Comparison of ENCODE assay signal across 18 cellular contexts in the genomic region with DNA sequence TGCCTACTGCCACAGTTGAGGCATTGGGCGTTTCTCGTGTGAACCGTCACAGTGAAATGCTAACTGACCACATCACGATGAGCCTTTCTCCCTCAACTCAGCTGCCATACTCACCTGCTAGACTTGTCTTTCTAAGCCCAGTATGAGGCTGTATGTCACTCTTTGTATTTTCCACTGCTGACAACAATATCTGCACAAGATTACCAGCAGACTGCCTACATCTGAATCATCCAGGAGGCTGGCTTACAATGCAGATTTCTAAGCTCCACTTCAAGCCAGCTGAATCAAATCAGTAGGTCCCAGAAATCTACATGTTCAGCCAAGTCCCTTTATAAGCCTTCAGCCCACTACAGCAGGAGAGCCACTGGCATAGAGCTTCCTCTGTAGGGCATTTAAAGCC.
DNase-seq lines count a peak whose midpoint lies in the region; ATAC-seq and TF ChIP-seq lines count a peak whose summit lies in the region.
"Had no signal": no experiment of that assay in that cellular context is flagged by ENCODE, and none has a peak within 500 bp of the region (broad histone marks: within the 10 kb centered on the region; RNA-seq: fewer than 3 reads in every experiment).

No MANE protein-coding gene starts in this region.

- no peaks in the 10 kb centered on the region for H3K36me3 Mint-ChIP-seq in natural killer cell
- no peaks in the 10 kb centered on the region for H3K36me3 Mint-ChIP-seq in natural killer cell treated with Interleukin-12 subunit alpha and Interleukin-12 subunit beta and Interleukin-15 and Interleukin-18, amount 100 ng/mL, for 72 hours
- H3K36me3 Mint-ChIP-seq: activated naive CD4-positive, alpha-beta T cell treated with anti-CD3 and anti-CD28 coated beads, Interleukin-2, amount 50 U/mL, for 72 hours; IgD-negative memory B cell; immature natural killer cell; naive B cell had no signal

- ATAC-seq in natural killer cell (peak in 2 of 3 donors; percentile 68 to 80), foreskin keratinocyte (peak; percentile 41), HG02970 (IDR thresholded peaks at IDR 0.05; ENCODE audit: low FRiP score, unreplicated experiment) (no peak), HG03139 (IDR thresholded peaks at IDR 0.05; ENCODE audit: unreplicated experiment) (no peak)
- ATAC-seq in natural killer cell treated with Interleukin-12 subunit alpha and Interleukin-12 subunit beta and Interleukin-15 and Interleukin-18, amount 100 ng/mL, for 72 hours = no peak
- ATAC-seq: gastroesophageal sphincter had no signal

- no peak overlapping the region for H3K4me3 ChIP-seq in MM.1S (ENCODE audit: low read length)
- H3K4me3 ChIP-seq: gastroesophageal sphincter, skin epidermis had no signal

- H3K9me3 ChIP-seq in MM.1S (replicated peaks; ENCODE audit: insufficient read depth, low read length) = no peaks in the 10 kb centered on the region
- H3K9me3 ChIP-seq: gastroesophageal sphincter had no signal

- H2AFZ ChIP-seq in MM.1S (ENCODE audit: low read length) = no peak overlapping the region

- H3K27ac Mint-ChIP-seq in natural killer cell = no peak overlapping the region
- no peak overlapping the region for H3K27ac Mint-ChIP-seq in natural killer cell treated with Interleukin-12 subunit alpha and Interleukin-12 subunit beta and Interleukin-15 and Interleukin-18, amount 100 ng/mL, for 72 hours
- H3K27ac Mint-ChIP-seq: activated naive CD4-positive, alpha-beta T cell treated with anti-CD3 and anti-CD28 coated beads, Interleukin-2, amount 50 U/mL, for 72 hours; dendritic cell treated with granulocyte-macrophage colony-stimulating factor and Interleukin-4, amounts not matched to agents 40 ng/mL and 50 ng/mL, for 4 days; IgD-negative memory B cell; immature natural killer cell; naive B cell; stimulated activated naive CD8-positive, alpha-beta T cell treated with anti-CD3 and anti-CD28 coated beads, Interleukin-15, amount 100 ng/mL, for 72 hours had no signal

- H3K36me3 ChIP-seq in MM.1S (replicated peaks; ENCODE audit: insufficient read depth, low read length) = no peaks in the 10 kb centered on the region
- H3K36me3 ChIP-seq: gastroesophageal sphincter had no signal

- no peaks in the 10 kb centered on the region for H3K9me2 ChIP-seq in MM.1S (replicated peaks; ENCODE audit: insufficient read depth, low read length)

- peaks cover 0 to 1% of the 10 kb centered on the region in 2 donors for H3K4me1 Mint-ChIP-seq in natural killer cell
- no peaks in the 10 kb centered on the region for H3K4me1 Mint-ChIP-seq in natural killer cell treated with Interleukin-12 subunit alpha and Interleukin-12 subunit beta and Interleukin-15 and Interleukin-18, amount 100 ng/mL, for 72 hours (ENCODE audit: low read depth in 2 of 2)
- H3K4me1 Mint-ChIP-seq: central memory CD8-positive, alpha-beta T cell; IgD-negative memory B cell; immature natural killer cell; naive B cell; stimulated activated naive CD8-positive, alpha-beta T cell treated with anti-CD3 and anti-CD28 coated beads, Interleukin-15, amount 100 ng/mL, for 72 hours had no signal

- H3K27me3 Mint-ChIP-seq in natural killer cell (ENCODE audit: low read depth in 2 of 2) = peaks cover 3 to 17% of the 10 kb centered on the region in 2 donors
- H3K27me3 Mint-ChIP-seq in natural killer cell treated with Interleukin-12 subunit alpha and Interleukin-12 subunit beta and Interleukin-15 and Interleukin-18, amount 100 ng/mL, for 72 hours = peaks cover 0 to 6% of the 10 kb centered on the region in 2 donors
- H3K27me3 Mint-ChIP-seq: dendritic cell treated with granulocyte-macrophage colony-stimulating factor and Interleukin-4, amounts not matched to agents 40 ng/mL and 50 ng/mL, for 4 days; IgD-negative memory B cell; stimulated activated naive CD8-positive, alpha-beta T cell treated with anti-CD3 and anti-CD28 coated beads, Interleukin-15, amount 100 ng/mL, for 72 hours had no signal

- H4K20me1 ChIP-seq in MM.1S (ENCODE audit: insufficient read depth, low read length) = no peaks in the 10 kb centered on the region

- DNase-seq in natural killer cell (no peak), epithelial cell of prostate (ENCODE audit: low read depth, low spot score) (peak; percentile 37), foreskin keratinocyte (peak in 1 of 2 donors; percentile 42), MM.1S (no peak), NCI-H1694 (lab: John Stamatoyannopoulos, UW) (no peak)
- no peak for DNase-seq in natural killer cell treated with Interleukin-12 subunit alpha and Interleukin-12 subunit beta and Interleukin-15 and Interleukin-18, amount 100 ng/mL, for 72 hours (ENCODE audit: low spot score)
- DNase-seq: NCI-H2029 treated with DMSO at 0.1 percent for 48 hours had no signal

- peaks cover 3% of the 10 kb centered on the region for H3K27me3 ChIP-seq in foreskin keratinocyte
- H3K27me3 ChIP-seq in MM.1S (replicated peaks; ENCODE audit: insufficient read depth, low read length) = no peaks in the 10 kb centered on the region
- H3K27me3 ChIP-seq: gastroesophageal sphincter had no signal

- H3K27ac ChIP-seq in epithelial cell of prostate (peak overlapping the region; percentile 67), foreskin keratinocyte (no peak overlapping the region), MM.1S (ENCODE audit: low read length) (no peak overlapping the region)
- H3K27ac ChIP-seq: gastroesophageal sphincter had no signal

- H3K9me3 Mint-ChIP-seq in natural killer cell = no peaks in the 10 kb centered on the region
- H3K9me3 Mint-ChIP-seq in natural killer cell treated with Interleukin-12 subunit alpha and Interleukin-12 subunit beta and Interleukin-15 and Interleukin-18, amount 100 ng/mL, for 72 hours = no peaks in the 10 kb centered on the region
- H3K9me3 Mint-ChIP-seq: activated naive CD4-positive, alpha-beta T cell treated with anti-CD3 and anti-CD28 coated beads, Interleukin-2, amount 50 U/mL, for 72 hours; central memory CD8-positive, alpha-beta T cell; dendritic cell treated with granulocyte-macrophage colony-stimulating factor and Interleukin-4, amounts not matched to agents 40 ng/mL and 50 ng/mL, for 4 days; IgD-negative memory B cell; immature natural killer cell; naive B cell; stimulated activated naive CD8-positive, alpha-beta T cell treated with anti-CD3 and anti-CD28 coated beads, Interleukin-15, amount 100 ng/mL, for 72 hours had no signal

- H3K4me1 ChIP-seq in foreskin keratinocyte = no peaks in the 10 kb centered on the region
- no peaks in the 10 kb centered on the region for H3K4me1 ChIP-seq in MM.1S (ENCODE audit: low read length)
- H3K4me1 ChIP-seq: gastroesophageal sphincter had no signal

- H3K79me2 ChIP-seq in MM.1S (ENCODE audit: low read length) = no peaks in the 10 kb centered on the region

- intact Hi-C loops in natural killer cell (cut with micrococcal nuclease) = loop anchor here (1.0 kb wide), 3 partner anchors 70 to 358 kb away; no protein-coding TSS in a partner anchor

- TF ChIP-seq CTCF in natural killer cell (IDR thresholded peaks at IDR 0.05) = no peak
- TF ChIP-seq CTCF in foreskin keratinocyte (conservative IDR thresholded peaks at IDR 0.05) = no peak
- TF ChIP-seq CTCF in MM.1S (IDR thresholded peaks at IDR 0.05; ENCODE audit: low read length) = no peak

- H3K4me2 ChIP-seq in MM.1S (ENCODE audit: low read depth, low read length) = no peak overlapping the region

- no peak overlapping the region for H3K9ac ChIP-seq in MM.1S (ENCODE audit: low read length)

- no peaks in the 10 kb centered on the region for H3F3A ChIP-seq in MM.1S (ENCODE audit: insufficient read depth, low read length)

- no peak overlapping the region for H3K4me3 Mint-ChIP-seq in natural killer cell
- H3K4me3 Mint-ChIP-seq in natural killer cell treated with Interleukin-12 subunit alpha and Interleukin-12 subunit beta and Interleukin-15 and Interleukin-18, amount 100 ng/mL, for 72 hours = no peak overlapping the region
- H3K4me3 Mint-ChIP-seq: central memory CD8-positive, alpha-beta T cell; dendritic cell treated with granulocyte-macrophage colony-stimulating factor and Interleukin-4, amounts not matched to agents 40 ng/mL and 50 ng/mL, for 4 days; IgD-negative memory B cell; immature natural killer cell; naive B cell; stimulated activated naive CD8-positive, alpha-beta T cell treated with anti-CD3 and anti-CD28 coated beads, Interleukin-15, amount 100 ng/mL, for 72 hours had no signal

Comparison
In these comparisons a context has a peak if more than half of its experiments do, and no peak if none do; other contexts are left out.
1. ATAC-seq: peak in natural killer cell (2 of 3) and foreskin keratinocyte (single experiment); none in natural killer cell treated with Interleukin-12 subunit alpha and Interleukin-12 subunit beta and Interleukin-15 and Interleukin-18, amount 100 ng/mL, for 72 hours (0 of 2), HG02970 (single experiment) and HG03139 (single experiment).